17 cellular contexts compared by ENCODE assay signal in genomic region chr3:30186741-30187219, GRCh38.
DNase-seq lines count a peak whose midpoint lies in the region; ATAC-seq and TF ChIP-seq lines count a peak whose summit lies in the region.
"Had no signal": no experiment of that assay in that cellular context is flagged by ENCODE, and none has a peak within 500 bp of the region (broad histone marks: within the 10 kb centered on the region; RNA-seq: fewer than 3 reads in every experiment).

No MANE protein-coding gene starts in this region.

- H3K4me2 ChIP-seq in SK-N-SH, result no peak overlapping the region
- H3K4me2 ChIP-seq: A549 had no signal

- whole genome bisulfite sequencing in SK-N-SH (ENCODE audit: low lambda C conversion rate), result 45% methylated on average over 3 of the region's 3 CpGs

- no peak for TF ChIP-seq CTCF in BE2C (IDR thresholded peaks at IDR 0.05; ENCODE audit: low read depth, low read length)
- TF ChIP-seq CTCF in SK-N-SH (IDR thresholded peaks at IDR 0.05), result no peak

- H3K79me2 ChIP-seq in SK-N-SH (ENCODE audit: insufficient read depth), result no peaks in the 10 kb centered on the region

- ATAC-seq in left lobe of liver, result peak; percentile 98
- ATAC-seq in HG03469 (IDR thresholded peaks at IDR 0.05; ENCODE audit: unreplicated experiment), result no peak
- no peak for ATAC-seq in GM18870 (IDR thresholded peaks at IDR 0.05; ENCODE audit: unreplicated experiment)
- ATAC-seq: A549, PC-3 had no signal

- peak; percentile 6; the same call in 1 of the 2 replicates for TF ChIP-seq RAD21 in SK-N-SH (IDR thresholded peaks at IDR 0.05; ENCODE audit: low read length)

- peaks cover 6% of the 10 kb centered on the region for H3K4me1 ChIP-seq in BE2C
- H3K4me1 ChIP-seq in SK-N-SH (ENCODE audit: control insufficient read depth in 1 of 2, insufficient read depth in 2 of 2, low read depth in 1 of 2, low read length in 1 of 2), result peaks cover 10 to 21% of the 10 kb centered on the region in 2 experiments; a peak in 3 of 4 replicates
- H3K4me1 ChIP-seq: A549 had no signal

- H3K27me3 ChIP-seq in BE2C (no peaks in the 10 kb centered on the region), SK-N-SH (ENCODE audit: insufficient read depth) (no peaks in the 10 kb centered on the region)

- H3K9me3 ChIP-seq in BE2C (no peaks in the 10 kb centered on the region), SK-N-SH (no peaks in the 10 kb centered on the region)
- H3K9me3 ChIP-seq: A549 had no signal

- CTCF ChIA-PET in SK-N-SH (lab: Yijun Ruan, JAX), result interaction anchor here (1.0 to 1.1 kb wide), 3 partner anchors 13 to 564 kb away, joined by 3 to 5 read pairs (median 4); no protein-coding TSS in a partner anchor

- peak overlapping the region; percentile 47 to 60; a peak in 2 of 4 replicates for H3K27ac ChIP-seq in SK-N-SH (ENCODE audit: low read depth in 2 of 2, low read length in 1 of 2)
- H3K27ac ChIP-seq: A549, C4-2B, GM23248, RWPE1 had no signal

- H2AFZ ChIP-seq in SK-N-SH (ENCODE audit: low read depth), result no peak overlapping the region
- H2AFZ ChIP-seq: GM23248 had no signal

- H3K36me3 ChIP-seq in BE2C (no peaks in the 10 kb centered on the region), SK-N-SH (replicated peaks in 1 of 2; ENCODE audit: control insufficient read depth in 1 of 2, insufficient read depth in 2 of 2, low read length in 1 of 2) (no peaks in the 10 kb centered on the region)

- DNase-seq in BE2C (peak; percentile 16), NCI-H146 treated with DMSO at 0.1 percent for 48 hours (lab: John Stamatoyannopoulos, UW; ENCODE audit: unreplicated experiment) (peak; percentile 83), SK-N-SH (peak; percentile 6), left lobe of liver (ENCODE audit: low spot score) (peak; percentile 56)
- no peak for DNase-seq in stimulated activated CD4-positive, alpha-beta T cell treated with anti-CD3 and anti-CD28 coated beads, Interleukin-4, amount 100 ng/mL, for 1 hour
- DNase-seq: DMS 273 treated with DMSO at 0.1 percent for 48 hours, GF-D8, NCI-H2081, NCI-H226, NCI-H774, PC-3 had no signal

- H3K4me3 ChIP-seq in BE2C (ENCODE audit: low read depth, low read length) (no peak overlapping the region), SK-N-SH (ENCODE audit: low read depth in 2 of 2, low read length in 1 of 2) (no peak overlapping the region)
- H3K4me3 ChIP-seq: A549, GM23248 had no signal

- H4K20me1 ChIP-seq in SK-N-SH (ENCODE audit: insufficient read depth), result no peaks in the 10 kb centered on the region

- H3K9me2 ChIP-seq in SK-N-SH, result no peaks in the 10 kb centered on the region

- peak; percentile 38 to 86; a peak in 2 of 4 replicates for TF ChIP-seq EP300 in SK-N-SH (IDR thresholded peaks at IDR 0.05; ENCODE audit: borderline replicate concordance in 1 of 2, low read depth in 1 of 2, low read length in 1 of 2)

- no peak overlapping the region for H3K9ac ChIP-seq in SK-N-SH
- H3K9ac ChIP-seq: GM23248 had no signal

- no peaks in the 10 kb centered on the region for H3F3A ChIP-seq in SK-N-SH (replicated peaks; ENCODE audit: insufficient read depth)

- POLR2A ChIA-PET in SK-N-SH (lab: Yijun Ruan, JAX), result no interaction called here

TF ChIP-seq in SK-N-SH, 30 proteins besides CTCF, POLR2A, EP300 and RAD21 (continues in another document):
- TF ChIP-seq GATA2 (CRISPR knock-in tag; IDR thresholded peaks at IDR 0.05) (peak; percentile 48), MXI1 (IDR thresholded peaks at IDR 0.05; ENCODE audit: low read depth, low read length) (no peak), USF2 (IDR thresholded peaks at IDR 0.05; ENCODE audit: borderline replicate concordance, low read depth, low read length) (no peak), MEF2A (IDR thresholded peaks at IDR 0.05; ENCODE audit: borderline replicate concordance, low read depth) (no peak), TCF12 (IDR thresholded peaks at IDR 0.05) (peak; percentile 62), NRF1 (IDR thresholded peaks at IDR 0.05; ENCODE audit: low read depth, low read length) (no peak), EZH2phosphoT487 (IDR thresholded peaks at IDR 0.05; ENCODE audit: borderline replicate concordance, low read depth) (no peak), ELF1 (IDR thresholded peaks at IDR 0.05) (no peak), RCOR1 (IDR thresholded peaks at IDR 0.05; ENCODE audit: low read length) (peak; percentile 71; the same call in 1 of the 2 replicates), FOXJ3 (CRISPR knock-in tag; IDR thresholded peaks at IDR 0.05) (no peak), SIN3A (IDR thresholded peaks at IDR 0.05; ENCODE audit: borderline replicate concordance, low read depth, low read length) (no peak), RXRA (IDR thresholded peaks at IDR 0.05; ENCODE audit: borderline replicate concordance, low read depth) (no peak), CHD2 (IDR thresholded peaks at IDR 0.05; ENCODE audit: low read length, partially characterized antibody) (no peak), MAX (IDR thresholded peaks at IDR 0.05; ENCODE audit: low read depth) (no peak), POLR2AphosphoS5 (IDR thresholded peaks at IDR 0.05; ENCODE audit: low read depth, low read length) (peak; percentile 27; the same call in 1 of the 2 replicates), NFIC (IDR thresholded peaks at IDR 0.05; ENCODE audit: borderline replicate concordance) (peak; percentile 15; the same call in 1 of the 2 replicates), RFX5 (IDR thresholded peaks at IDR 0.05; ENCODE audit: low read length) (no peak), TEAD4 (IDR thresholded peaks at IDR 0.05; ENCODE audit: borderline replicate concordance, insufficient read depth) (peak; percentile 33; the same call in 1 of the 2 replicates), ZBTB33 (IDR thresholded peaks at IDR 0.05; ENCODE audit: borderline replicate concordance, low read depth) (no peak), TAF1 (IDR thresholded peaks at IDR 0.05; ENCODE audit: borderline replicate concordance, low read depth, low read length) (no peak), PBX3 (IDR thresholded peaks at IDR 0.05) (peak; percentile 78), SMC3 (IDR thresholded peaks at IDR 0.05; ENCODE audit: low read depth, low read length) (no peak), YY1 (IDR thresholded peaks at IDR 0.05; ENCODE audit: low read depth) (no peak), IRF3 (IDR thresholded peaks at IDR 0.05; ENCODE audit: low read depth, low read length) (no peak), JUND (IDR thresholded peaks at IDR 0.05) (peak; percentile 21; the same call in 1 of the 2 replicates), FOXM1 (IDR thresholded peaks at IDR 0.05; ENCODE audit: low read depth) (no peak)
- TF ChIP-seq, protein P1, sequence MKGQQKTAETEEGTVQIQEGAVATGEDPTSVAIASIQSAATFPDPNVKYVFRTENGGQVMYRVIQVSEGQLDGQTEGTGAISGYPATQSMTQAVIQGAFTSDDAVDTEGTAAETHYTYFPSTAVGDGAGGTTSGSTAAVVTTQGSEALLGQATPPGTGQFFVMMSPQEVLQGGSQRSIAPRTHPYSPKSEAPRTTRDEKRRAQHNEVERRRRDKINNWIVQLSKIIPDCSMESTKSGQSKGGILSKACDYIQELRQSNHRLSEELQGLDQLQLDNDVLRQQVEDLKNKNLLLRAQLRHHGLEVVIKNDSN (IDR thresholded peaks at IDR 0.05; ENCODE audit: borderline replicate concordance, low read depth), result no peak
